29 cellular contexts compared by ENCODE assay signal in the genomic region with DNA sequence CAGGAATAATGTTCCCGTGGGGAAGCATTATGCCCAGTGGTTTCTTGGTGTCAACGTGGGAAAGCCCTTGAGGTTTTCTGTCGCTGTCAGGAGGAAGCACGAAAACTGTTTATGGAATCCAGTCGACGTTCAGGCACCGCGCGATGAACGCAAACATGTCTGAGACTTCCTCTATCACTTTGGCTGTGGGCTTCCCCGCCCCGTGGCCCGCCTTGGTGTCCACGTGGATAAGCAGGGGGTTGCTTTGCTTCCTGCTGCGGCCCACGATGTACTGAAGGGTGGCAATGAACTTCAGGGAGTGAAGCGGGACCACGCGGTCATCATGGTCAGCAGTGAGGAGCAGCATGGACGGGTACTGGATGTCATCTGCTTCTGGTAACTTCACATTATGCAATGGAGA.
"Had no signal": no experiment of that assay in that cellular context is flagged by ENCODE, and none has a peak within 500 bp of the region (broad histone marks: within the 10 kb centered on the region; RNA-seq: fewer than 3 reads in every experiment).

No MANE protein-coding gene starts in this region.

- H3K27ac Mint-ChIP-seq: immature natural killer cell; nephron; stimulated activated memory B cell treated with anti-CD40 and anti-IgM and Interleukin-4, amounts not matched to agents 10 μg/mL and 1 μg/mL and 100 μg/mL, for 72 hours had no signal

- H3K27me3 Mint-ChIP-seq: naive thymus-derived CD8-positive, alpha-beta T cell; stimulated activated memory B cell treated with anti-CD40 and anti-IgM and Interleukin-4, amounts not matched to agents 10 μg/mL and 1 μg/mL and 100 μg/mL, for 72 hours; stimulated activated naive CD8-positive, alpha-beta T cell treated with anti-CD3 and anti-CD28 coated beads, Interleukin-15, amount 100 ng/mL, for 72 hours had no signal

- H3K4me3 Mint-ChIP-seq: immature natural killer cell; naive thymus-derived CD8-positive, alpha-beta T cell; nephron; neural crest cell; stimulated activated memory B cell treated with anti-CD40 and anti-IgM and Interleukin-4, amounts not matched to agents 10 μg/mL and 1 μg/mL and 100 μg/mL, for 72 hours; stimulated activated naive CD8-positive, alpha-beta T cell treated with anti-CD3 and anti-CD28 coated beads, Interleukin-15, amount 100 ng/mL, for 72 hours had no signal

- DNase-seq: hypothalamus; immature natural killer cell; kidney; left colon; lower lobe of right lung; mammary epithelial cell; mesenchymal stem cell; naive thymus-derived CD8-positive, alpha-beta T cell; occipital lobe; stimulated activated CD4-positive, alpha-beta T cell treated with anti-CD3 and anti-CD28 coated beads, Interleukin-1b, Interleukin-23, amount 100 ng/mL, for 48 hours; stimulated activated CD4-positive, alpha-beta T cell treated with anti-CD3 and anti-CD28 coated beads, Interleukin-2, amount 100 ng/mL, for 48 hours; stimulated activated CD4-positive, alpha-beta T cell treated with anti-CD3 and anti-CD28 coated beads, Interleukin-4, amount 100 ng/mL, for 4 hours; stimulated activated CD8-positive, alpha-beta memory T cell treated with anti-CD3 and anti-CD28 coated beads, Interleukin-4, amount 100 ng/mL, for 48 hours; stimulated activated naive CD4-positive, alpha-beta T cell treated with Interleukin-2 at 50 U/mL for 16 hours; stimulated activated naive CD8-positive, alpha-beta T cell treated with anti-CD3 and anti-CD28 coated beads, Interleukin-15, amount 100 ng/mL, for 72 hours; substantia nigra; transverse colon had no signal

- H3K4me3 ChIP-seq: left lung, lower lobe of right lung, right atrium auricular region, smooth muscle cell, transverse colon, upper lobe of left lung, vagina had no signal

- H3K4me1 Mint-ChIP-seq: immature natural killer cell; stimulated activated memory B cell treated with anti-CD40 and anti-IgM and Interleukin-4, amounts not matched to agents 10 μg/mL and 1 μg/mL and 100 μg/mL, for 72 hours; stimulated activated naive CD8-positive, alpha-beta T cell treated with anti-CD3 and anti-CD28 coated beads, Interleukin-15, amount 100 ng/mL, for 72 hours had no signal

- H3K4me1 ChIP-seq: left lung, lower lobe of right lung, transverse colon, vagina had no signal

- H3K9me3 Mint-ChIP-seq: immature natural killer cell; nephron; neural crest cell; stimulated activated naive CD8-positive, alpha-beta T cell treated with anti-CD3 and anti-CD28 coated beads, Interleukin-15, amount 100 ng/mL, for 72 hours had no signal

- FAIRE-seq: islet of Langerhans, kidney had no signal

- H3K27me3 ChIP-seq: left lung, neutrophil, right atrium auricular region, transverse colon, upper lobe of left lung, vagina had no signal

- H3K9me3 ChIP-seq: left lung, lower lobe of right lung, neutrophil, right atrium auricular region, transverse colon, upper lobe of left lung, vagina had no signal

- ATAC-seq: left colon; naive thymus-derived CD8-positive, alpha-beta T cell; sciatic nerve; stimulated activated memory B cell treated with anti-CD40 and anti-IgM and Interleukin-4, amounts not matched to agents 10 μg/mL and 1 μg/mL and 100 μg/mL, for 72 hours; stimulated activated naive CD8-positive, alpha-beta T cell treated with anti-CD3 and anti-CD28 coated beads, Interleukin-15, amount 100 ng/mL, for 72 hours had no signal

- H3K27ac ChIP-seq: left lung, lower lobe of right lung, neutrophil, parathyroid adenoma, right atrium auricular region, transverse colon, vagina had no signal
